Comparison of ENCODE assay signal across 9 cellular contexts in genomic region chr13:101706651-101707050, GRCh38.
DNase-seq lines count a peak whose midpoint lies in the region; ATAC-seq and TF ChIP-seq lines count a peak whose summit lies in the region.
"Had no signal": no experiment of that assay in that cellular context is flagged by ENCODE, and none has a peak within 500 bp of the region (broad histone marks: within the 10 kb centered on the region; RNA-seq: fewer than 3 reads in every experiment).

No MANE protein-coding gene starts in this region.

- H3K4me1 ChIP-seq in BLaER1 (peaks cover 15% of the 10 kb centered on the region), left lung (peaks cover 0 to 5% of the 10 kb centered on the region in 2 donors), MM.1S (ENCODE audit: low read length) (0 out of 2 replicates have a peak, but pooled peaks cover 2% of the 10 kb centered on the region)

- DNase-seq in left lung (peak in 1 of 2 donors; percentile 35), MM.1S (no peak)
- DNase-seq: activated CD4-positive, CD25-positive, alpha-beta regulatory T cell had no signal

- H3K27me3 Mint-ChIP-seq in activated T-helper 17 cell treated with anti-CD3 and anti-CD28 coated beads, Interleukin-2, amount 50 U/mL, for 72 hours = peaks cover 17% of the 10 kb centered on the region

- peak overlapping the region; percentile 56 for H3K4me2 ChIP-seq in BLaER1
- no peak overlapping the region for H3K4me2 ChIP-seq in MM.1S (ENCODE audit: low read depth, low read length)

- H3K9me3 ChIP-seq in BLaER1 = no peaks in the 10 kb centered on the region
- H3K9me3 ChIP-seq in left lung = no peaks in the 10 kb centered on the region
- H3K9me3 ChIP-seq in MM.1S (replicated peaks; ENCODE audit: insufficient read depth, low read length) = no peaks in the 10 kb centered on the region

- TF ChIP-seq CTCF in left lung (IDR thresholded peaks at IDR 0.05) (no peak), MM.1S (IDR thresholded peaks at IDR 0.05; ENCODE audit: low read length) (no peak)

- no peaks in the 10 kb centered on the region for H3K79me2 ChIP-seq in MM.1S (ENCODE audit: low read length)

- ATAC-seq in HG03432 (IDR thresholded peaks at IDR 0.05; ENCODE audit: unreplicated experiment) = peak; percentile 48
- ATAC-seq in activated T-helper 17 cell treated with anti-CD3 and anti-CD28 coated beads, Interleukin-2, amount 50 U/mL, for 72 hours (replicated peaks) = peak; percentile 60
- ATAC-seq in left lung = peak; percentile 42
- ATAC-seq in HG02884 (IDR thresholded peaks at IDR 0.05; ENCODE audit: unreplicated experiment) = no peak
- ATAC-seq in HG03439 (IDR thresholded peaks at IDR 0.05; ENCODE audit: unreplicated experiment) = no peak
- no peak for ATAC-seq in GM18858 (IDR thresholded peaks at IDR 0.05; ENCODE audit: unreplicated experiment)

- no peak overlapping the region for H3K27ac Mint-ChIP-seq in activated T-helper 17 cell treated with anti-CD3 and anti-CD28 coated beads, Interleukin-2, amount 50 U/mL, for 72 hours

- no peak overlapping the region for H3K4me3 Mint-ChIP-seq in activated T-helper 17 cell treated with anti-CD3 and anti-CD28 coated beads, Interleukin-2, amount 50 U/mL, for 72 hours

- no peaks in the 10 kb centered on the region for H3K36me3 Mint-ChIP-seq in activated T-helper 17 cell treated with anti-CD3 and anti-CD28 coated beads, Interleukin-2, amount 50 U/mL, for 72 hours (ENCODE audit: low read depth)

- H3K9ac ChIP-seq in BLaER1 (no peak overlapping the region), MM.1S (ENCODE audit: low read length) (no peak overlapping the region)

- no peaks in the 10 kb centered on the region for H3K9me2 ChIP-seq in MM.1S (replicated peaks; ENCODE audit: insufficient read depth, low read length)

- no peaks in the 10 kb centered on the region for H3F3A ChIP-seq in MM.1S (ENCODE audit: insufficient read depth, low read length)

- H3K9me3 Mint-ChIP-seq in activated T-helper 17 cell treated with anti-CD3 and anti-CD28 coated beads, Interleukin-2, amount 50 U/mL, for 72 hours = no peaks in the 10 kb centered on the region

- H3K27me3 ChIP-seq in BLaER1 (no peaks in the 10 kb centered on the region), left lung (no peaks in the 10 kb centered on the region), MM.1S (replicated peaks; ENCODE audit: insufficient read depth, low read length) (no peaks in the 10 kb centered on the region)

- no peak overlapping the region for H2AFZ ChIP-seq in MM.1S (ENCODE audit: low read length)

- H3K4me3 ChIP-seq in BLaER1 (no peak overlapping the region), left lung (no peak overlapping the region), MM.1S (ENCODE audit: low read length) (no peak overlapping the region)

- H3K36me3 ChIP-seq in BLaER1 (no peaks in the 10 kb centered on the region), left lung (no peaks in the 10 kb centered on the region), MM.1S (replicated peaks; ENCODE audit: insufficient read depth, low read length) (no peaks in the 10 kb centered on the region)

- H3K4me1 Mint-ChIP-seq in activated T-helper 17 cell treated with anti-CD3 and anti-CD28 coated beads, Interleukin-2, amount 50 U/mL, for 72 hours = peaks cover 5% of the 10 kb centered on the region

- H4K20me1 ChIP-seq in BLaER1 (no peaks in the 10 kb centered on the region), MM.1S (ENCODE audit: insufficient read depth, low read length) (no peaks in the 10 kb centered on the region)

- intact Hi-C loops in left lung (cut with DNase I) = no loop called here

- H3K27ac ChIP-seq in BLaER1 (no peak overlapping the region), left lung (peak overlapping the region in 1 of 2 donors; percentile 16), MM.1S (ENCODE audit: low read length) (no peak overlapping the region)

Comparison
In these comparisons a context has a peak if more than half of its experiments do, and no peak if none do; other contexts are left out.
1. ATAC-seq: peak in HG03432 (single experiment), activated T-helper 17 cell treated with anti-CD3 and anti-CD28 coated beads, Interleukin-2, amount 50 U/mL, for 72 hours (single experiment) and left lung (single experiment); none in HG02884 (single experiment), HG03439 (single experiment) and GM18858 (single experiment).